Comparison of ENCODE assay signal across 1 cellular context in genomic region chr10:73119952-73120351, GRCh38.
TF ChIP-seq lines count a peak whose summit lies in the region.

No MANE protein-coding gene starts in this region.

TF ChIP-seq in GM12878, 131 proteins besides CTCF, POLR2A, EP300 and RAD21:
- no peak for TF ChIP-seq NFYA (IDR thresholded peaks at IDR 0.05; ENCODE audit: borderline replicate concordance, low read depth, low read length)
- TF ChIP-seq ESRRA (IDR thresholded peaks at IDR 0.05; ENCODE audit: low read length) = no peak
- no peak for TF ChIP-seq FOXK2 (IDR thresholded peaks at IDR 0.05)
- no peak for TF ChIP-seq TCF3 (IDR thresholded peaks at IDR 0.05; ENCODE audit: borderline replicate concordance, insufficient read depth, low read depth, low read length)
- no peak for TF ChIP-seq CHD2 (IDR thresholded peaks at IDR 0.05; ENCODE audit: borderline replicate concordance, low read depth, low read length)
- no peak for TF ChIP-seq SIX5 (IDR thresholded peaks at IDR 0.05; ENCODE audit: low read depth, low read length, severe bottlenecking)
- no peak for TF ChIP-seq TARDBP (IDR thresholded peaks at IDR 0.05; ENCODE audit: borderline replicate concordance)
- TF ChIP-seq WRNIP1 (IDR thresholded peaks at IDR 0.05; ENCODE audit: borderline replicate concordance, low read depth, low read length) = no peak
- TF ChIP-seq MLLT1 (IDR thresholded peaks at IDR 0.05) = no peak
- TF ChIP-seq IKZF1 (conservative IDR thresholded peaks at IDR 0.05) = no peak
- no peak for TF ChIP-seq PKNOX1 (IDR thresholded peaks at IDR 0.05)
- no peak for TF ChIP-seq SP1 (IDR thresholded peaks at IDR 0.05; ENCODE audit: low read depth, low read length)
- no peak for TF ChIP-seq E4F1 (IDR thresholded peaks at IDR 0.05; ENCODE audit: borderline replicate concordance, partially characterized antibody)
- no peak for TF ChIP-seq STAT1 (conservative IDR thresholded peaks at IDR 0.05)
- TF ChIP-seq ASH2L (IDR thresholded peaks at IDR 0.05; ENCODE audit: borderline replicate concordance, low read depth) = no peak
